Comparison of ENCODE assay signal across 18 cellular contexts in genomic region chr1:46801323-46802055, GRCh38. TPM values are rescaled to one million over a fixed set of nuclear protein-coding genes. Genes with fewer than 3 reads are reported as not detected.
DNase-seq lines count a peak whose midpoint lies in the region; ATAC-seq and TF ChIP-seq lines count a peak whose summit lies in the region.
"Had no signal": no experiment of that assay in that cellular context is flagged by ENCODE, and none has a peak within 500 bp of the region (broad histone marks: within the 10 kb centered on the region; RNA-seq: fewer than 3 reads in every experiment).

No MANE protein-coding gene starts in this region.

- intact Hi-C loops in lower leg skin (cut with DNase I; ENCODE audit: low total_unique reads) = no loop called here

- H3K27me3 ChIP-seq in tibial nerve = no peaks in the 10 kb centered on the region

- TF ChIP-seq CTCF in lower leg skin (IDR thresholded peaks at IDR 0.05) (no peak), tibial nerve (IDR thresholded peaks at IDR 0.05) (no peak)

- H3K4me3 ChIP-seq in lower leg skin (ENCODE audit: low read depth, poor library complexity, severe bottlenecking) (peak overlapping the region; percentile 19), tibial nerve (peak overlapping the region; percentile 33 to 56 (median 46))

- no peak for TF ChIP-seq EP300 in tibial nerve (IDR thresholded peaks at IDR 0.05)

- 66 to 75% methylated on average over 5 of the region's 5 CpGs for WGBS in lower leg skin, 2 donors
- WGBS in tibial nerve, 2 donors = 79 to 80% methylated on average over 5 of the region's 5 CpGs

- peak; percentile 1 for DNase-seq in GM03348 (ENCODE audit: low spot score)
- peak; percentile 15 for DNase-seq in NCI-H2196 treated with DMSO at 0.1 percent for 48 hours (lab: John Stamatoyannopoulos, UW; ENCODE audit: unreplicated experiment)
- no peak for DNase-seq in lower leg skin (ENCODE audit: low spot score in 2 of 2)
- no peak for DNase-seq in tibial nerve (ENCODE audit: low spot score in 2 of 2)
- DNase-seq in GF-D8 (lab: John Stamatoyannopoulos, UW) = no peak
- no peak for DNase-seq in HuH-7 (ENCODE audit: low spot score)
- DNase-seq: ACHN; CD4-positive, CD25-positive, alpha-beta regulatory T cell; GOT3; KBM-7; NCI-H1092; NCI-H2171 treated with DMSO at 0.1 percent for 48 hours; NCI-H524 treated with DMSO at 0.1 percent for 48 hours; NK-92 treated with Interleukin-12 subunit alpha and Interleukin-12 subunit beta, amount 100 ng/mL, for 24 hours; OCI-M1; RPMI8226 had no signal

- no peaks in the 10 kb centered on the region for H3K9me3 ChIP-seq in tibial nerve

- no peaks in the 10 kb centered on the region for H3K36me3 ChIP-seq in tibial nerve

- no peak for TF ChIP-seq POLR2A in lower leg skin (IDR thresholded peaks at IDR 0.05)
- no peak for TF ChIP-seq POLR2A in tibial nerve (IDR thresholded peaks at IDR 0.05)

- peak overlapping the region; percentile 69 to 94 (median 82) for H3K27ac ChIP-seq in tibial nerve

- ATAC-seq in GM18861 (IDR thresholded peaks at IDR 0.05; ENCODE audit: unreplicated experiment) = no peak

- peaks cover 0 to 28% (median 0%) of the 10 kb centered on the region in 4 donors for H3K4me1 ChIP-seq in tibial nerve

RNA-seq across cellular contexts. Expression of gene CYP4B1, which starts 2.6 kb away (rescaled TPM):
- 100 to 1,000 TPM in 1 of 4 donors, 10 to 100 TPM in 3; 35.7 to 215 (median 75.1) TPM for total RNA-seq in lower leg skin
- 1,000 to 10,000 TPM in 2 of 4 donors, 100 to 1,000 TPM in 2; 578 to 1,081 (median 834) TPM for total RNA-seq in tibial nerve
- total RNA-seq: CD4-positive, CD25-positive, alpha-beta regulatory T cell; M059J had no signal

Comparison
In these comparisons a context has a peak if more than half of its experiments do, and no peak if none do; other contexts are left out.
1. DNase-seq: peak in GM03348 (single experiment) and NCI-H2196 treated with DMSO at 0.1 percent for 48 hours (single experiment); none in lower leg skin (0 of 2), tibial nerve (0 of 2), GF-D8 (single experiment) and HuH-7 (single experiment).